19 cellular contexts compared by ENCODE assay signal in the genomic region with DNA sequence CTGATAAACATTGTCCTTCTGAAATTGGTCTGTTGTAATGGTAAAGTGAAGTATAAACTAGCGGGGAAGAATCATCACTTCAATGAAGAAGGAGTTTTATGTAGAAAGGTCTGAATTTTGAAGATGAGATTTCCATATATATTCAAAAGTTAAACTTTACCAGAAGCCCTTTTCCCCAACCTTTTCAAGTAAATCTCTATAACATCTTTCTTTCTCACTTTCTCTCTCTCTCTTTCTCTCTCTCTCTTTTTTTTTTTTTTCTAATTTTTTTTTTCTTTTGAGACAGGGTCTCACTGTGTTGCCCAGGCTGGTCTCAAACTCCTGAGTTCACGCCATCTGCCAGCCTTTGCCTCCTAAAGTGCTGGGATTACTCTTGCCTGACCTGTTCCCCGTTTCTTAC.
DNase-seq lines count a peak whose midpoint lies in the region; ATAC-seq lines count a peak whose summit lies in the region.
"Had no signal": no experiment of that assay in that cellular context is flagged by ENCODE, and none has a peak within 500 bp of the region (broad histone marks: within the 10 kb centered on the region; RNA-seq: fewer than 3 reads in every experiment).

No MANE protein-coding gene starts in this region.

- H3K27ac Mint-ChIP-seq in activated naive CD8-positive, alpha-beta T cell: peak overlapping the region; percentile 19
- H3K27ac Mint-ChIP-seq in activated naive CD8-positive, alpha-beta T cell treated with anti-CD3 and anti-CD28 coated beads, Interleukin-2, amount 50 U/mL, for 24 hours: no peak overlapping the region
- H3K27ac Mint-ChIP-seq in activated T-helper 17 cell treated with anti-CD3 and anti-CD28 coated beads, Interleukin-2, amount 50 U/mL, for 72 hours: peak overlapping the region; percentile 31
- peak overlapping the region; percentile 22 for H3K27ac Mint-ChIP-seq in memory B cell

- peaks cover 12% of the 10 kb centered on the region for H3K4me1 Mint-ChIP-seq in activated naive CD8-positive, alpha-beta T cell (ENCODE audit: low read depth)
- peaks cover 4% of the 10 kb centered on the region for H3K4me1 Mint-ChIP-seq in activated naive CD8-positive, alpha-beta T cell treated with anti-CD3 and anti-CD28 coated beads, Interleukin-2, amount 50 U/mL, for 24 hours
- no peaks in the 10 kb centered on the region for H3K4me1 Mint-ChIP-seq in activated T-helper 17 cell treated with anti-CD3 and anti-CD28 coated beads, Interleukin-2, amount 50 U/mL, for 72 hours
- peaks cover 3% of the 10 kb centered on the region for H3K4me1 Mint-ChIP-seq in memory B cell

- H3K36me3 Mint-ChIP-seq in activated naive CD8-positive, alpha-beta T cell: peaks cover 2% of the 10 kb centered on the region
- H3K36me3 Mint-ChIP-seq in activated naive CD8-positive, alpha-beta T cell treated with anti-CD3 and anti-CD28 coated beads, Interleukin-2, amount 50 U/mL, for 24 hours (ENCODE audit: low read depth): peaks cover 43% of the 10 kb centered on the region
- H3K36me3 Mint-ChIP-seq in activated T-helper 17 cell treated with anti-CD3 and anti-CD28 coated beads, Interleukin-2, amount 50 U/mL, for 72 hours (ENCODE audit: low read depth): peaks cover 97% of the 10 kb centered on the region
- H3K36me3 Mint-ChIP-seq in memory B cell: peaks cover 29% of the 10 kb centered on the region

- DNase-seq in activated naive CD8-positive, alpha-beta T cell treated with anti-CD3 and anti-CD28 coated beads, Interleukin-2, amount 50 U/mL, for 24 hours: no peak
- DNase-seq in memory B cell (ENCODE audit: low spot score in 2 of 2) (no peak), NCI-H526 (lab: John Stamatoyannopoulos, UW) (no peak), NCI-H146 treated with DMSO at 0.1 percent for 48 hours (lab: John Stamatoyannopoulos, UW; ENCODE audit: unreplicated experiment) (no peak)
- DNase-seq: BE2C, IMR-90, NCI-H1105, NCI-H146, NCI-H2029 treated with DMSO at 0.1 percent for 48 hours, NCI-H2171, NCI-H345, NCI-H524, NCI-H82, SIG-M5, SK-N-SH had no signal

- no peak overlapping the region for H3K4me3 Mint-ChIP-seq in activated naive CD8-positive, alpha-beta T cell
- no peak overlapping the region for H3K4me3 Mint-ChIP-seq in activated naive CD8-positive, alpha-beta T cell treated with anti-CD3 and anti-CD28 coated beads, Interleukin-2, amount 50 U/mL, for 24 hours
- no peak overlapping the region for H3K4me3 Mint-ChIP-seq in activated T-helper 17 cell treated with anti-CD3 and anti-CD28 coated beads, Interleukin-2, amount 50 U/mL, for 72 hours
- no peak overlapping the region for H3K4me3 Mint-ChIP-seq in memory B cell

- H3K9me3 Mint-ChIP-seq in activated naive CD8-positive, alpha-beta T cell (ENCODE audit: low read depth): no peaks in the 10 kb centered on the region
- no peaks in the 10 kb centered on the region for H3K9me3 Mint-ChIP-seq in activated naive CD8-positive, alpha-beta T cell treated with anti-CD3 and anti-CD28 coated beads, Interleukin-2, amount 50 U/mL, for 24 hours
- H3K9me3 Mint-ChIP-seq in activated T-helper 17 cell treated with anti-CD3 and anti-CD28 coated beads, Interleukin-2, amount 50 U/mL, for 72 hours: no peaks in the 10 kb centered on the region
- no peaks in the 10 kb centered on the region for H3K9me3 Mint-ChIP-seq in memory B cell

- ATAC-seq in activated naive CD8-positive, alpha-beta T cell treated with anti-CD3 and anti-CD28 coated beads, Interleukin-2, amount 50 U/mL, for 24 hours: no peak
- no peak for ATAC-seq in activated T-helper 17 cell treated with anti-CD3 and anti-CD28 coated beads, Interleukin-2, amount 50 U/mL, for 72 hours (replicated peaks)
- ATAC-seq in memory B cell (ENCODE audit: low read depth) (no peak), GM19023 (IDR thresholded peaks at IDR 0.05; ENCODE audit: unreplicated experiment) (no peak)
- ATAC-seq: Panc1 had no signal

- H3K27me3 Mint-ChIP-seq in activated naive CD8-positive, alpha-beta T cell: no peaks in the 10 kb centered on the region
- no peaks in the 10 kb centered on the region for H3K27me3 Mint-ChIP-seq in activated naive CD8-positive, alpha-beta T cell treated with anti-CD3 and anti-CD28 coated beads, Interleukin-2, amount 50 U/mL, for 24 hours
- H3K27me3 Mint-ChIP-seq in activated T-helper 17 cell treated with anti-CD3 and anti-CD28 coated beads, Interleukin-2, amount 50 U/mL, for 72 hours: no peaks in the 10 kb centered on the region
- H3K27me3 Mint-ChIP-seq in memory B cell: no peaks in the 10 kb centered on the region
